ENCODE assay signal across 8 cellular contexts in the genomic region with DNA sequence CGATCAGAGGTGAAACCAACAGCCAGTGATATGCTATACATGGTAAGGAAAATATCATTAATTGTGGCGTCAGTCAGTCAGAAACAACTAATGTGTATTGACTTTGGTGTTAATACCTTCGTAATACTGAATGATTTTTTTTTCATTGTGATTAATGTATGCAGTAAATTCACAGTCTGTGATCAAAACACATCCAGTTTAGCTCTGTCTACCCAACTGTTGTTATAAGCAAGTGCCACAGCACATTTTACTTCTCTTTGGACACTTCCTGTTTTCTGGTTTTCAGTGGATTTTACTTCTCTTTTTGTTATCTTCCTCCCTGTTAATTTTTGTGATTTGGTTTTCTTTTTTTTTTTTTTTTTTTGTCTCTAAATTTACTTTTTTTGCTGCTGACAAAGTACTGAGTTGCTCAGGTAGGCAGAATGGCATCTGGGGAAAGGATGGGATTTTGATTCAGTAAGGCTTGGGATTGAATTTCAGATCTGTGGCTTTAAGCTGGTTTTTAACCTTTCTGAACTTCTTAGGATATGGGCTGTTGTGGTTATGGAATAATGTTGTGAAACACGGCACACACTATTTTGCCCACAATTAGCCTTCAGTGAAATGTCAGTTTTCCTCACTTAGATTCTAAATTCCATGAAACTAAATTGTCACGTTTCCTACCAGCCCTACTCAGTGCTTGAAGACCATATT. TPM values are rescaled to one million over a fixed set of nuclear protein-coding genes. Genes with fewer than 3 reads are reported as not detected.
DNase-seq lines count a peak whose midpoint lies in the region; ATAC-seq and TF ChIP-seq lines count a peak whose summit lies in the region.

No MANE protein-coding gene starts in this region.

- peaks cover 34% of the 10 kb centered on the region for H3K36me3 Mint-ChIP-seq in activated CD8-positive, alpha-beta memory T cell treated with anti-CD3 and anti-CD28 coated beads, Interleukin-2, amount 10 ng/mL, durations not matched to agents 7 days and 5 days

- peaks cover 0 to 5% of the 10 kb centered on the region in 2 experiments; a peak in 3 of 4 replicates for H3K4me1 ChIP-seq in SK-N-SH (ENCODE audit: control insufficient read depth in 1 of 2, insufficient read depth in 2 of 2, low read depth in 1 of 2, low read length in 1 of 2)
- no peaks in the 10 kb centered on the region for H3K4me1 ChIP-seq in BE2C

- ATAC-seq in activated CD8-positive, alpha-beta memory T cell treated with anti-CD3 and anti-CD28 coated beads, Interleukin-2, amount 10 ng/mL, durations not matched to agents 7 days and 5 days, result peak; percentile 14
- peak; percentile 2 for ATAC-seq in HG03097 (IDR thresholded peaks at IDR 0.05; ENCODE audit: low FRiP score, unreplicated experiment)

- peak overlapping the region; percentile 99 for H3K27ac Mint-ChIP-seq in activated CD8-positive, alpha-beta memory T cell treated with anti-CD3 and anti-CD28 coated beads, Interleukin-2, amount 10 ng/mL, durations not matched to agents 7 days and 5 days

- H3K9me3 Mint-ChIP-seq in activated CD8-positive, alpha-beta memory T cell treated with anti-CD3 and anti-CD28 coated beads, Interleukin-2, amount 10 ng/mL, durations not matched to agents 7 days and 5 days (ENCODE audit: low read depth), result no peaks in the 10 kb centered on the region

- no peaks in the 10 kb centered on the region for H3K27me3 Mint-ChIP-seq in activated CD8-positive, alpha-beta memory T cell treated with anti-CD3 and anti-CD28 coated beads, Interleukin-2, amount 10 ng/mL, durations not matched to agents 7 days and 5 days

- peaks cover 74% of the 10 kb centered on the region for H3K4me1 Mint-ChIP-seq in activated CD8-positive, alpha-beta memory T cell treated with anti-CD3 and anti-CD28 coated beads, Interleukin-2, amount 10 ng/mL, durations not matched to agents 7 days and 5 days

- H2AFZ ChIP-seq in SK-N-SH (ENCODE audit: low read depth), result peak overlapping the region; percentile 57

- CTCF ChIA-PET in activated CD8-positive, alpha-beta memory T cell treated with anti-CD3 and anti-CD28 coated beads, Interleukin-2, amount 10 ng/mL, durations not matched to agents 7 days and 5 days (lab: Charles Lee), result interaction anchor here (0.7 to 8.5 kb wide), 10 partner anchors 11 to 556 kb away, joined by 3 to 57 read pairs (median 6); partner anchors contain the start of genes GLIPR1L1, GLIPR1L2 and KRR1
- CTCF ChIA-PET in SK-N-SH (lab: Yijun Ruan, JAX), result no interaction called here

- peaks cover 52% of the 10 kb centered on the region for H3K79me2 ChIP-seq in SK-N-SH (ENCODE audit: insufficient read depth)

- 39% methylated on average over 5 of the region's 5 CpGs for WGBS in SK-N-SH (ENCODE audit: low lambda C conversion rate)

- H4K20me1 ChIP-seq in SK-N-SH (ENCODE audit: insufficient read depth), result no peaks in the 10 kb centered on the region

- POLR2A ChIA-PET in SK-N-SH (lab: Yijun Ruan, JAX), result no interaction called here

- H3K9me2 ChIP-seq in SK-N-SH, result no peaks in the 10 kb centered on the region

- H3K27me3 ChIP-seq in SK-N-SH (ENCODE audit: insufficient read depth) (no peaks in the 10 kb centered on the region), BE2C (peaks cover 45% of the 10 kb centered on the region)

- H3K9me3 ChIP-seq in SK-N-SH (no peaks in the 10 kb centered on the region), BE2C (no peaks in the 10 kb centered on the region)

- peaks cover 0 to 8% of the 10 kb centered on the region in 2 experiments for H3K36me3 ChIP-seq in SK-N-SH (replicated peaks in 1 of 2; ENCODE audit: control insufficient read depth in 1 of 2, insufficient read depth in 2 of 2, low read length in 1 of 2)
- H3K36me3 ChIP-seq in BE2C, result no peaks in the 10 kb centered on the region

- no peak for TF ChIP-seq CTCF in SK-N-SH (IDR thresholded peaks at IDR 0.05)
- TF ChIP-seq CTCF in fibroblast of villous mesenchyme (IDR thresholded peaks at IDR 0.05; ENCODE audit: insufficient read depth, low read depth, low read length), result no peak
- TF ChIP-seq CTCF in BE2C (IDR thresholded peaks at IDR 0.05; ENCODE audit: low read depth, low read length), result no peak

- no peak for TF ChIP-seq RAD21 in SK-N-SH (IDR thresholded peaks at IDR 0.05; ENCODE audit: low read length)

- no peak for TF ChIP-seq EP300 in SK-N-SH (IDR thresholded peaks at IDR 0.05; ENCODE audit: borderline replicate concordance in 1 of 2, low read depth in 1 of 2, low read length in 1 of 2)

- peaks cover 32% of the 10 kb centered on the region for H3F3A ChIP-seq in SK-N-SH (replicated peaks; ENCODE audit: insufficient read depth)

- H3K9ac ChIP-seq in SK-N-SH, result peak overlapping the region; percentile 66

- H3K4me2 ChIP-seq in SK-N-SH, result peak overlapping the region; percentile 86

- H3K27ac ChIP-seq in SK-N-SH (ENCODE audit: low read depth in 2 of 2, low read length in 1 of 2), result peak overlapping the region; percentile 76 to 91; a peak in 3 of 4 replicates
- peak overlapping the region in 20 of 21 experiments; percentile 5 to 90 (median 76) for H3K27ac ChIP-seq in skin epidermis

- peak overlapping the region; percentile 99 for H3K4me3 Mint-ChIP-seq in activated CD8-positive, alpha-beta memory T cell treated with anti-CD3 and anti-CD28 coated beads, Interleukin-2, amount 10 ng/mL, durations not matched to agents 7 days and 5 days

- DNase-seq in activated CD8-positive, alpha-beta memory T cell treated with anti-CD3 and anti-CD28 coated beads, Interleukin-2, amount 10 ng/mL, durations not matched to agents 7 days and 5 days, result no peak
- DNase-seq in activated CD8-positive, alpha-beta memory T cell treated with anti-CD3 and anti-CD28 coated beads, Interleukin-2, amount 50 U/mL, for 48 hours, result no peak
- DNase-seq in SK-N-SH (no peak), fibroblast of villous mesenchyme (ENCODE audit: low read depth) (peak; percentile 66), BE2C (no peak), RKO (ENCODE audit: low spot score) (no peak)

- H3K4me3 ChIP-seq in SK-N-SH (ENCODE audit: low read depth in 2 of 2, low read length in 1 of 2) (peak overlapping the region; percentile 41 to 68; a peak in 3 of 4 replicates), fibroblast of villous mesenchyme (ENCODE audit: low read depth, low read length) (peak overlapping the region; percentile 61), skin epidermis (peak overlapping the region; percentile 29 to 42 (median 35)), BE2C (ENCODE audit: low read depth, low read length) (no peak overlapping the region)

TF ChIP-seq in SK-N-SH, 30 proteins besides CTCF, POLR2A, EP300 and RAD21:
- TF ChIP-seq TEAD4 (IDR thresholded peaks at IDR 0.05; ENCODE audit: borderline replicate concordance, insufficient read depth), result 0 out of 2 replicates have a peak, but pooled peaks have one; percentile 1
- no peak for TF ChIP-seq JUND (IDR thresholded peaks at IDR 0.05)
- TF ChIP-seq FOSL2 (IDR thresholded peaks at IDR 0.05; ENCODE audit: borderline replicate concordance, low read depth), result no peak
- no peak for TF ChIP-seq USF1 (IDR thresholded peaks at IDR 0.05; ENCODE audit: borderline replicate concordance, low read depth)
- TF ChIP-seq, protein P1, sequence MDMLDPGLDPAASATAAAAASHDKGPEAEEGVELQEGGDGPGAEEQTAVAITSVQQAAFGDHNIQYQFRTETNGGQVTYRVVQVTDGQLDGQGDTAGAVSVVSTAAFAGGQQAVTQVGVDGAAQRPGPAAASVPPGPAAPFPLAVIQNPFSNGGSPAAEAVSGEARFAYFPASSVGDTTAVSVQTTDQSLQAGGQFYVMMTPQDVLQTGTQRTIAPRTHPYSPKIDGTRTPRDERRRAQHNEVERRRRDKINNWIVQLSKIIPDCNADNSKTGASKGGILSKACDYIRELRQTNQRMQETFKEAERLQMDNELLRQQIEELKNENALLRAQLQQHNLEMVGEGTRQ (IDR thresholded peaks at IDR 0.05; ENCODE audit: borderline replicate concordance, low read depth, low read length), result no peak
- no peak for TF ChIP-seq TCF12 (IDR thresholded peaks at IDR 0.05)
- TF ChIP-seq ELF1 (IDR thresholded peaks at IDR 0.05), result no peak
- TF ChIP-seq SIN3A (IDR thresholded peaks at IDR 0.05; ENCODE audit: borderline replicate concordance, low read depth, low read length), result no peak
TF ChIP-seq in SK-N-SH: peak in this region for 1.

RNA-seq across cellular contexts. Expression of gene GLIPR1, which starts 0.6 kb away (rescaled TPM):
- 10 to 100 TPM; 55.3 to 74.8 TPM for total RNA-seq in activated CD8-positive, alpha-beta memory T cell treated with anti-CD3 and anti-CD28 coated beads, Interleukin-2, amount 10 ng/mL, durations not matched to agents 7 days and 5 days
- 75.6 and 141 TPM in 2 replicates for polyA plus RNA-seq in SK-N-SH (2012; rRNA removed)
- polyA plus RNA-seq in SK-N-SH (2012; cell fraction: cytosol; rRNA removed), result 90.9 and 104 TPM in 2 replicates
- 70.1 and 139 TPM in 2 replicates for polyA plus RNA-seq in SK-N-SH (2012; cell fraction: nucleus; rRNA removed)
- 51.5 and 60.0 TPM in 2 replicates for total RNA-seq in fibroblast of villous mesenchyme
- 2.1 TPM for polyA plus RNA-seq in BE2C (2012; ENCODE audit: insufficient read depth, insufficient read length, low read depth)

RNA-seq across cellular contexts. Expression of gene KRR1, which starts 30.2 kb away (rescaled TPM):
- 10 to 100 TPM; 68.5 to 97.7 TPM for total RNA-seq in activated CD8-positive, alpha-beta memory T cell treated with anti-CD3 and anti-CD28 coated beads, Interleukin-2, amount 10 ng/mL, durations not matched to agents 7 days and 5 days
- 13.8 and 16.1 TPM in 2 replicates for polyA plus RNA-seq in SK-N-SH (2012; rRNA removed)
- 19.3 and 30.3 TPM in 2 replicates for polyA plus RNA-seq in SK-N-SH (2012; cell fraction: cytosol; rRNA removed)
- polyA plus RNA-seq in SK-N-SH (2012; cell fraction: nucleus; rRNA removed), result 8.8 and 19.2 TPM in 2 replicates
- 27.4 and 31.1 TPM in 2 replicates for total RNA-seq in fibroblast of villous mesenchyme
- 32.1 TPM for polyA plus RNA-seq in BE2C (2012; ENCODE audit: insufficient read depth, insufficient read length, low read depth)
